Comparison of ENCODE assay signal across 17 cellular contexts in genomic region chr16:72983241-72983640, GRCh38.
DNase-seq lines count a peak whose midpoint lies in the region; ATAC-seq and TF ChIP-seq lines count a peak whose summit lies in the region.
"Had no signal": no experiment of that assay in that cellular context is flagged by ENCODE, and none has a peak within 500 bp of the region (broad histone marks: within the 10 kb centered on the region; RNA-seq: fewer than 3 reads in every experiment).

No MANE protein-coding gene starts in this region.

- TF ChIP-seq POLR2A in breast epithelium (IDR thresholded peaks at IDR 0.05) (no peak), sigmoid colon (IDR thresholded peaks at IDR 0.05) (no peak)

- WGBS in sigmoid colon, 2 donors: 93 to 96% methylated on average over 9 of the region's 9 CpGs

- H3K9me3 ChIP-seq in breast epithelium (no peaks in the 10 kb centered on the region), sigmoid colon (no peaks in the 10 kb centered on the region)
- H3K9me3 ChIP-seq: BLaER1 had no signal

- no peaks in the 10 kb centered on the region for H3K36me3 ChIP-seq in breast epithelium
- no peaks in the 10 kb centered on the region for H3K36me3 ChIP-seq in sigmoid colon
- H3K36me3 ChIP-seq: BLaER1 had no signal

- TF ChIP-seq CTCF in MCF 10A (IDR thresholded peaks at IDR 0.05; ENCODE audit: unreplicated experiment): no peak
- no peak for TF ChIP-seq CTCF in breast epithelium (IDR thresholded peaks at IDR 0.05)
- TF ChIP-seq CTCF in VCaP (conservative IDR thresholded peaks at IDR 0.05): no peak
- TF ChIP-seq CTCF in nephron progenitor cell (IDR thresholded peaks at IDR 0.05): no peak
- no peak for TF ChIP-seq CTCF in sigmoid colon (IDR thresholded peaks at IDR 0.05)

- ATAC-seq in GM21528 (IDR thresholded peaks at IDR 0.05; ENCODE audit: low FRiP score, unreplicated experiment): no peak
- no peak for ATAC-seq in HG02970 (IDR thresholded peaks at IDR 0.05; ENCODE audit: low FRiP score, unreplicated experiment)
- ATAC-seq: HepG2 had no signal

- DNase-seq in MCF 10A (ENCODE audit: unreplicated experiment): no peak
- DNase-seq in breast epithelium (ENCODE audit: low spot score in 2 of 2): no peak
- DNase-seq in nephron progenitor cell: no peak
- peak; percentile 60 for DNase-seq in sigmoid colon
- DNase-seq in stimulated activated CD4-positive, alpha-beta T cell treated with anti-CD3 and anti-CD28 coated beads, Interleukin-2, amount 100 ng/mL, for 24 hours: no peak
- DNase-seq: 8988T; AML-193; CD4-positive, CD25-positive, alpha-beta regulatory T cell; DMS153; EL; HCEC 1CT; HFFc6 had no signal

- intact Hi-C loops in MCF 10A (cut with micrococcal nuclease): loop anchor here (10.0 kb wide), 1 partner anchor 192 kb away; no protein-coding TSS in a partner anchor
- intact Hi-C loops in breast epithelium (cut with DNase I; ENCODE audit: low total_unique reads): no loop called here
- intact Hi-C loops in sigmoid colon (cut with DNase I): no loop called here

- H3K27me3 ChIP-seq in breast epithelium (no peaks in the 10 kb centered on the region), sigmoid colon (no peaks in the 10 kb centered on the region)
- H3K27me3 ChIP-seq: BLaER1 had no signal

- H3K4me1 Mint-ChIP-seq in MCF 10A (ENCODE audit: insufficient read depth, unreplicated experiment) (peaks cover 25% of the 10 kb centered on the region), nephron progenitor cell (peaks cover 89% of the 10 kb centered on the region)
- H3K4me1 Mint-ChIP-seq: CD4-positive, CD25-positive, alpha-beta regulatory T cell had no signal

- H3K9me3 Mint-ChIP-seq in MCF 10A (ENCODE audit: unreplicated experiment): no peaks in the 10 kb centered on the region
- no peaks in the 10 kb centered on the region for H3K9me3 Mint-ChIP-seq in nephron progenitor cell
- H3K9me3 Mint-ChIP-seq: HFFc6 had no signal

- BruUV-seq in MCF 10A (replicated peaks; lab: Mats Ljungman, UMichigan): no TSS peak

- H3K4me1 ChIP-seq in breast epithelium (no peaks in the 10 kb centered on the region), sigmoid colon (peaks cover 0 to 82% (median 60%) of the 10 kb centered on the region in 4 donors)

- CTCF ChIA-PET in MCF 10A (lab: Yijun Ruan, JAX): interaction anchor here (0.6 to 2.1 kb wide), 5 partner anchors 11 to 480 kb away, joined by 3 to 9 read pairs (median 3); no protein-coding TSS in a partner anchor

- TF ChIP-seq EP300 in sigmoid colon (IDR thresholded peaks at IDR 0.05): no peak

- peaks cover 5% of the 10 kb centered on the region for H3K36me3 Mint-ChIP-seq in MCF 10A (ENCODE audit: insufficient read depth, unreplicated experiment)
- no peaks in the 10 kb centered on the region for H3K36me3 Mint-ChIP-seq in nephron progenitor cell (ENCODE audit: low read depth)
- H3K36me3 Mint-ChIP-seq: CD4-positive, CD25-positive, alpha-beta regulatory T cell had no signal

- H3K27me3 Mint-ChIP-seq in MCF 10A (ENCODE audit: insufficient read depth, unreplicated experiment) (no peaks in the 10 kb centered on the region), nephron progenitor cell (ENCODE audit: low read depth, poor library complexity) (no peaks in the 10 kb centered on the region)
- H3K27me3 Mint-ChIP-seq: CD4-positive, CD25-positive, alpha-beta regulatory T cell had no signal

- POLR2A ChIA-PET in MCF 10A (lab: Yijun Ruan, JAX): no interaction called here

- H3K4me3 ChIP-seq in breast epithelium (no peak overlapping the region), sigmoid colon (no peak overlapping the region)
- H3K4me3 ChIP-seq: BLaER1 had no signal

- H3K27ac Mint-ChIP-seq in MCF 10A (ENCODE audit: low read depth, unreplicated experiment): peak overlapping the region; percentile 73
- H3K27ac Mint-ChIP-seq in nephron progenitor cell: peak overlapping the region; percentile 93
- H3K27ac Mint-ChIP-seq: CD4-positive, CD25-positive, alpha-beta regulatory T cell had no signal

- no peak overlapping the region for H3K27ac ChIP-seq in breast epithelium
- H3K27ac ChIP-seq in VCaP: peak overlapping the region; percentile 61
- H3K27ac ChIP-seq in sigmoid colon: no peak overlapping the region
- H3K27ac ChIP-seq: BLaER1 had no signal

- H3K4me3 Mint-ChIP-seq in MCF 10A (ENCODE audit: unreplicated experiment) (no peak overlapping the region), nephron progenitor cell (no peak overlapping the region)
- H3K4me3 Mint-ChIP-seq: CD4-positive, CD25-positive, alpha-beta regulatory T cell; HFFc6 had no signal
